ENCODE assay signal across 9 cellular contexts in genomic region chr10:92420554-92421275, GRCh38.
DNase-seq lines count a peak whose midpoint lies in the region; ATAC-seq and TF ChIP-seq lines count a peak whose summit lies in the region.
"Had no signal": no experiment of that assay in that cellular context is flagged by ENCODE, and none has a peak within 500 bp of the region (broad histone marks: within the 10 kb centered on the region; RNA-seq: fewer than 3 reads in every experiment).

No MANE protein-coding gene starts in this region.

- H3K4me1 ChIP-seq in MM.1S (ENCODE audit: low read length), result peaks cover 8% of the 10 kb centered on the region; the same call in 1 of the 2 replicates
- H3K4me1 ChIP-seq in endodermal cell (ENCODE audit: control insufficient read depth, insufficient read depth, low read length), result no peaks in the 10 kb centered on the region
- H3K4me1 ChIP-seq in liver (ENCODE audit: control insufficient read depth in 4 of 4, insufficient read depth in 4 of 4, low read length in 3 of 4), result peaks cover 2 to 6% (median 4%) of the 10 kb centered on the region in 4 donors
- H3K4me1 ChIP-seq in SK-N-SH (ENCODE audit: control insufficient read depth in 1 of 2, insufficient read depth in 2 of 2, low read depth in 1 of 2, low read length in 1 of 2), result no peaks in the 10 kb centered on the region

- peaks cover 5% of the 10 kb centered on the region for H3K4me1 Mint-ChIP-seq in endodermal cell
- H3K4me1 Mint-ChIP-seq in stimulated activated naive CD8-positive, alpha-beta T cell treated with anti-CD3 and anti-CD28 coated beads, Interleukin-15, amount 100 ng/mL, for 72 hours, result peaks cover 6% of the 10 kb centered on the region

- H3K27ac ChIP-seq in MM.1S (ENCODE audit: low read length) (no peak overlapping the region), endodermal cell (ENCODE audit: low read depth, low read length) (no peak overlapping the region), liver (ENCODE audit: low read depth in 1 of 2, low read length in 2 of 2) (no peak overlapping the region), SK-N-SH (ENCODE audit: low read depth in 2 of 2, low read length in 1 of 2) (no peak overlapping the region)

- peak overlapping the region; percentile 25 for H3K4me2 ChIP-seq in MM.1S (ENCODE audit: low read depth, low read length)
- H3K4me2 ChIP-seq in SK-N-SH, result no peak overlapping the region

- H2AFZ ChIP-seq in MM.1S (ENCODE audit: low read length), result peak overlapping the region; percentile 52; the same call in 1 of the 2 replicates
- H2AFZ ChIP-seq in SK-N-SH (ENCODE audit: low read depth), result no peak overlapping the region

- H3K4me3 ChIP-seq in MM.1S (ENCODE audit: low read length) (no peak overlapping the region), endodermal cell (ENCODE audit: low read length) (peak overlapping the region; percentile 40), liver (ENCODE audit: low read depth in 1 of 3, low read length in 3 of 3) (peak overlapping the region in 2 of 3 donors; percentile 23 to 50), SK-N-SH (ENCODE audit: low read depth in 2 of 2, low read length in 1 of 2) (no peak overlapping the region)

- H3K9me3 ChIP-seq in MM.1S (replicated peaks; ENCODE audit: insufficient read depth, low read length) (no peaks in the 10 kb centered on the region), endodermal cell (ENCODE audit: control insufficient read depth, low read length) (peaks cover 13% of the 10 kb centered on the region), liver (ENCODE audit: control insufficient read depth in 4 of 4, low read length in 3 of 4) (peaks cover 0 to 3% (median 0%) of the 10 kb centered on the region in 4 donors), SK-N-SH (peaks cover 10% of the 10 kb centered on the region; the same call in 1 of the 2 replicates)

- 59 to 61% methylated on average over 43 to 46 of the region's 46 CpGs for WGBS in endodermal cell (ENCODE audit: insufficient coverage in 1 of 2, insufficient read length in 1 of 2), 2 experiments
- 15% methylated on average over 46 of the region's 46 CpGs for WGBS in liver
- 81% methylated on average over 46 of the region's 46 CpGs for WGBS in SK-N-SH (ENCODE audit: low lambda C conversion rate)

- H4K20me1 ChIP-seq in MM.1S (ENCODE audit: insufficient read depth, low read length) (no peaks in the 10 kb centered on the region), SK-N-SH (ENCODE audit: insufficient read depth) (no peaks in the 10 kb centered on the region)

- no peak for TF ChIP-seq EP300 in SK-N-SH (IDR thresholded peaks at IDR 0.05; ENCODE audit: borderline replicate concordance in 1 of 2, low read depth in 1 of 2, low read length in 1 of 2)

- H3K79me2 ChIP-seq in MM.1S (ENCODE audit: low read length) (no peaks in the 10 kb centered on the region), SK-N-SH (ENCODE audit: insufficient read depth) (no peaks in the 10 kb centered on the region)

- CTCF ChIA-PET in SK-N-SH (lab: Yijun Ruan, JAX), result interaction anchor here (0.6 to 1.0 kb wide), 3 partner anchors 95 to 376 kb away, joined by 3 read pairs; no protein-coding TSS in a partner anchor

- peaks cover 18% of the 10 kb centered on the region for H3K9me3 Mint-ChIP-seq in endodermal cell
- peaks cover 7 to 9% of the 10 kb centered on the region in 2 donors for H3K9me3 Mint-ChIP-seq in stimulated activated naive CD8-positive, alpha-beta T cell treated with anti-CD3 and anti-CD28 coated beads, Interleukin-15, amount 100 ng/mL, for 72 hours

- TF ChIP-seq RAD21 in liver (IDR thresholded peaks at IDR 0.05) (no peak), SK-N-SH (IDR thresholded peaks at IDR 0.05; ENCODE audit: low read length) (no peak)

- H3K27me3 Mint-ChIP-seq in endodermal cell (ENCODE audit: insufficient read depth), result peaks cover 58% of the 10 kb centered on the region
- peaks cover 52% of the 10 kb centered on the region for H3K27me3 Mint-ChIP-seq in stimulated activated naive CD8-positive, alpha-beta T cell treated with anti-CD3 and anti-CD28 coated beads, Interleukin-15, amount 100 ng/mL, for 72 hours

- no peaks in the 10 kb centered on the region for H3K9me2 ChIP-seq in MM.1S (replicated peaks; ENCODE audit: insufficient read depth, low read length)
- no peaks in the 10 kb centered on the region for H3K9me2 ChIP-seq in SK-N-SH

- POLR2A ChIA-PET in SK-N-SH (lab: Yijun Ruan, JAX), result interaction anchor here (0.6 kb wide), 1 partner anchor 647 kb away, joined by 3 read pairs; no protein-coding TSS in a partner anchor

- H3K27ac Mint-ChIP-seq in endodermal cell, result no peak overlapping the region
- no peak overlapping the region for H3K27ac Mint-ChIP-seq in stimulated activated naive CD8-positive, alpha-beta T cell treated with anti-CD3 and anti-CD28 coated beads, Interleukin-15, amount 100 ng/mL, for 72 hours

- no peak for ATAC-seq in stimulated activated naive CD8-positive, alpha-beta T cell treated with anti-CD3 and anti-CD28 coated beads, Interleukin-15, amount 100 ng/mL, for 72 hours

- H3K36me3 Mint-ChIP-seq in endodermal cell (ENCODE audit: low read depth), result no peaks in the 10 kb centered on the region

- H3K36me3 ChIP-seq in MM.1S (replicated peaks; ENCODE audit: insufficient read depth, low read length), result no peaks in the 10 kb centered on the region
- H3K36me3 ChIP-seq in endodermal cell (ENCODE audit: control insufficient read depth, insufficient read depth, low read length), result no peaks in the 10 kb centered on the region
- no peaks in the 10 kb centered on the region for H3K36me3 ChIP-seq in liver (ENCODE audit: control insufficient read depth in 4 of 4, insufficient read depth in 3 of 4, low read depth in 1 of 4, low read length in 3 of 4)
- H3K36me3 ChIP-seq in SK-N-SH (replicated peaks in 1 of 2; ENCODE audit: control insufficient read depth in 1 of 2, insufficient read depth in 2 of 2, low read length in 1 of 2), result no peaks in the 10 kb centered on the region

- peak overlapping the region; percentile 50 for H3K4me3 Mint-ChIP-seq in endodermal cell
- H3K4me3 Mint-ChIP-seq in stimulated activated naive CD8-positive, alpha-beta T cell treated with anti-CD3 and anti-CD28 coated beads, Interleukin-15, amount 100 ng/mL, for 72 hours, result peak overlapping the region; percentile 37 to 44

- H3F3A ChIP-seq in MM.1S (ENCODE audit: insufficient read depth, low read length), result no peaks in the 10 kb centered on the region
- peaks cover 4% of the 10 kb centered on the region for H3F3A ChIP-seq in SK-N-SH (replicated peaks; ENCODE audit: insufficient read depth)

- no peak overlapping the region for H3K9ac ChIP-seq in MM.1S (ENCODE audit: low read length)
- H3K9ac ChIP-seq in endodermal cell (ENCODE audit: extremely low read depth, low read length, poor library complexity, severe bottlenecking), result no peak overlapping the region
- H3K9ac ChIP-seq in liver (ENCODE audit: low read depth in 1 of 2, low read length in 2 of 2), result no peak overlapping the region
- H3K9ac ChIP-seq in SK-N-SH, result no peak overlapping the region

- H3K27me3 ChIP-seq in MM.1S (replicated peaks; ENCODE audit: insufficient read depth, low read length), result no peaks in the 10 kb centered on the region
- peaks cover 15% of the 10 kb centered on the region for H3K27me3 ChIP-seq in endodermal cell (ENCODE audit: control insufficient read depth, insufficient read depth, low read length, poor library complexity, severe bottlenecking)
- H3K27me3 ChIP-seq in liver (ENCODE audit: control insufficient read depth in 4 of 4, insufficient read depth in 4 of 4, low read length in 3 of 4), result peaks cover 0 to 5% (median 1%) of the 10 kb centered on the region in 4 donors
- no peaks in the 10 kb centered on the region for H3K27me3 ChIP-seq in SK-N-SH (ENCODE audit: insufficient read depth)

- DNase-seq in MM.1S, result no peak
- peak; percentile 73 for DNase-seq in endodermal cell
- no peak for DNase-seq in stimulated activated naive CD8-positive, alpha-beta T cell treated with anti-CD3 and anti-CD28 coated beads, Interleukin-15, amount 100 ng/mL, for 72 hours
- DNase-seq in central memory CD4-positive, alpha-beta T cell, result no peak
- no peak for DNase-seq in SK-N-SH
- DNase-seq in NCI-H1105 treated with DMSO at 0.1 percent for 48 hours (lab: John Stamatoyannopoulos, UW), result no peak
- no peak for DNase-seq in AG08396 (ENCODE audit: low spot score)
- DNase-seq: NCI-H187 treated with DMSO at 0.1 percent for 48 hours had no signal

- TF ChIP-seq CTCF in MM.1S (IDR thresholded peaks at IDR 0.05; ENCODE audit: low read length) (no peak), endodermal cell (conservative IDR thresholded peaks at IDR 0.05) (no peak), liver (IDR thresholded peaks at IDR 0.05; ENCODE audit: low read depth, low read length, missing input control) (no peak), SK-N-SH (IDR thresholded peaks at IDR 0.05) (no peak)

TF ChIP-seq in liver, 16 proteins besides CTCF, POLR2A, EP300 and RAD21 (continues in another document):
- TF ChIP-seq GABPA (IDR thresholded peaks at IDR 0.05 in 1 of 2, conservative IDR thresholded peaks at IDR 0.05 in 1 of 2) (no peak), HNF4G (IDR thresholded peaks at IDR 0.05) (no peak)

TF ChIP-seq in SK-N-SH, 30 proteins besides CTCF, POLR2A, EP300 and RAD21:
- TF ChIP-seq FOXM1 (IDR thresholded peaks at IDR 0.05; ENCODE audit: low read depth) (no peak), USF2 (IDR thresholded peaks at IDR 0.05; ENCODE audit: borderline replicate concordance, low read depth, low read length) (no peak)

Comparison
In these comparisons a context has a peak if more than half of its experiments do, and no peak if none do; other contexts are left out.
1. H3K4me3 ChIP-seq: peak in endodermal cell (single experiment) and liver (2 of 3); none in MM.1S (single experiment) and SK-N-SH (0 of 2).